In genomic region chr11:126359431-126360048, GRCh38 we compare ENCODE assay signal across 8 cellular contexts. TPM values are rescaled to one million over a fixed set of nuclear protein-coding genes. Genes with fewer than 3 reads are reported as not detected.
DNase-seq lines count a peak whose midpoint lies in the region; ATAC-seq and TF ChIP-seq lines count a peak whose summit lies in the region.

No MANE protein-coding gene starts in this region.

- ATAC-seq in gastroesophageal sphincter = peak; percentile 61
- no peak for ATAC-seq in GM21447 (IDR thresholded peaks at IDR 0.05; ENCODE audit: unreplicated experiment)
- no peak for ATAC-seq in GM21717 (IDR thresholded peaks at IDR 0.05; ENCODE audit: unreplicated experiment)

- H3K9me3 ChIP-seq in SJSA1 (replicated peaks) (no peaks in the 10 kb centered on the region), gastroesophageal sphincter (no peaks in the 10 kb centered on the region), HAP-1 (no peaks in the 10 kb centered on the region)

- H3K27me3 ChIP-seq in SJSA1 (replicated peaks) = no peaks in the 10 kb centered on the region
- H3K27me3 ChIP-seq in gastroesophageal sphincter = no peaks in the 10 kb centered on the region
- no peaks in the 10 kb centered on the region for H3K27me3 ChIP-seq in HAP-1 (ENCODE audit: low read depth)

- H3K4me1 ChIP-seq in SJSA1 (replicated peaks) (peaks cover 36% of the 10 kb centered on the region), gastroesophageal sphincter (peaks cover 0 to 80% (median 44%) of the 10 kb centered on the region in 3 donors), HAP-1 (peaks cover 13% of the 10 kb centered on the region)

- H3K36me3 ChIP-seq in SJSA1 (no peaks in the 10 kb centered on the region), gastroesophageal sphincter (no peaks in the 10 kb centered on the region), HAP-1 (replicated peaks) (no peaks in the 10 kb centered on the region)

- TF ChIP-seq CTCF in gastroesophageal sphincter (IDR thresholded peaks at IDR 0.05) = peak in 2 of 4 experiments; percentile 16 to 23

- H3K27ac ChIP-seq in SJSA1 = no peak overlapping the region
- peak overlapping the region in 3 of 4 donors; percentile 49 to 89 (median 86) for H3K27ac ChIP-seq in gastroesophageal sphincter

- TF ChIP-seq POLR2A in gastroesophageal sphincter (IDR thresholded peaks at IDR 0.05) = no peak

- WGBS in gastroesophageal sphincter (ENCODE audit: low coverage in 1 of 2), 2 donors = 8 to 9% methylated on average over 9 to 10 of the region's 16 CpGs

- no peak for TF ChIP-seq EP300 in gastroesophageal sphincter (IDR thresholded peaks at IDR 0.05)

- H3K4me3 ChIP-seq in SJSA1 (no peak overlapping the region), gastroesophageal sphincter (peak overlapping the region in 1 of 2 donors; percentile 29), HAP-1 (no peak overlapping the region)

- DNase-seq in DMS79 (lab: John Stamatoyannopoulos, UW) (peak; percentile 70), SJSA1 (ENCODE audit: low read depth in 1 of 2, low spot score in 2 of 2) (peak; percentile 39 to 72), putamen (ENCODE audit: low spot score) (peak; percentile 66), HAP-1 (ENCODE audit: low spot score in 2 of 2) (no peak), GDM1 (lab: John Stamatoyannopoulos, UW) (no peak)

- in situ Hi-C loops in HAP-1 (cut with MboI; ENCODE audit: low sequenced_read_pairs) = no loop called here

RNA-seq across cellular contexts. Expression of gene ST3GAL4, which starts 4.1 kb away (rescaled TPM):
- 22.3 and 32.8 TPM in 2 replicates for total RNA-seq in SJSA1 (2014; rRNA removed; shearing (Covaris generic))
- 10 to 100 TPM; 42.1 to 56.2 (median 47.2) TPM for total RNA-seq in gastroesophageal sphincter

RNA-seq across cellular contexts. Expression of gene DCPS, which starts 55.7 kb away (rescaled TPM):
- 8.1 and 13.5 TPM in 2 replicates for total RNA-seq in SJSA1 (2014; rRNA removed; shearing (Covaris generic))
- total RNA-seq in gastroesophageal sphincter = 10 to 100 TPM; 11.8 to 20.6 (median 15.9) TPM

Comparison
In these comparisons a context has a peak if more than half of its experiments do, and no peak if none do; other contexts are left out.
1. DNase-seq: peak in DMS79 (single experiment), SJSA1 (2 of 2) and putamen (single experiment); none in HAP-1 (0 of 2) and GDM1 (single experiment).